In the genomic region with DNA sequence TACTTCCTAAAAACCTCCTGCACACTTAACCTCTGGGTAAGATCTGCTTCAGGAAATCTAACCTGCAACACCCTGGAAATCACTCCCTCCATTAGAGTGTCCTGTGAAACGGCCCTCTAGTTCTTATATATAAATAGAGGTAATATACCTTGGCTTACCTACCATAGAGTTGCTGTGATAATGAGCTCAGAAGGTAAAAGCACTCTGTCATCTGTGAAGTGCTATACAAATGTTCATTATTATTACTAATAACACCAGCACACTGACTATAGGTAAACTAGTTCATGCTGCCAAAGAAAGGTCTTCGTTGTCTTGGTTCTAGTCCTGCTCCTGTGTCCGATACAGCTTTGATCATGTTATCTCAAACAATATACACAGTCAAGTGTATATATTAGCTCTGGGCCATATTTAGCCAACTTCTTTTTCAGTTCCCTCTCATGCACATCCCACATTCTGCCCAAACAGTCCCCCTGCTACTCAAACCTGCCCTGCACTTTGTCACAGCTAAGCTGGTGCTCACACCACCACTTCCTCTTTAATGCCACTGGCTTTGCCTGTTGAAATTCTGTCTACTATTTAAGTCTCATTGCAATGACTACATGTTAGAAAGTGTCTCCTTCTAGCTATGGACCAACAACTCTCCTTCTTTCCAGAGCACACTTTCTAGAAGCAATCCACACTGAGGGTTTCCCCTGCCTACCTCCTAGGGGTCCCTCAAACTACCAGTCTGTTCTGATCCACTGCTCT, we compare ENCODE assay signal across 1 cellular context.
TF ChIP-seq lines count a peak whose summit lies in the region.

No MANE protein-coding gene starts in this region.

TF ChIP-seq in GM12878, 131 proteins besides CTCF, POLR2A, EP300 and RAD21 (continued from another document and continues in another):
- peak; percentile 75 to 89 for TF ChIP-seq IKZF2 (IDR thresholded peaks at IDR 0.05)
- TF ChIP-seq PAX8 (IDR thresholded peaks at IDR 0.05) = no peak
- TF ChIP-seq SRF (IDR thresholded peaks at IDR 0.05; ENCODE audit: low read depth in 2 of 2, low read length in 2 of 2) = peak in 1 of 2 experiments; percentile 52; a peak in 1 of 4 replicates
- no peak for TF ChIP-seq MXI1 (IDR thresholded peaks at IDR 0.05; ENCODE audit: low read depth, low read length)
- TF ChIP-seq, protein P1, sequence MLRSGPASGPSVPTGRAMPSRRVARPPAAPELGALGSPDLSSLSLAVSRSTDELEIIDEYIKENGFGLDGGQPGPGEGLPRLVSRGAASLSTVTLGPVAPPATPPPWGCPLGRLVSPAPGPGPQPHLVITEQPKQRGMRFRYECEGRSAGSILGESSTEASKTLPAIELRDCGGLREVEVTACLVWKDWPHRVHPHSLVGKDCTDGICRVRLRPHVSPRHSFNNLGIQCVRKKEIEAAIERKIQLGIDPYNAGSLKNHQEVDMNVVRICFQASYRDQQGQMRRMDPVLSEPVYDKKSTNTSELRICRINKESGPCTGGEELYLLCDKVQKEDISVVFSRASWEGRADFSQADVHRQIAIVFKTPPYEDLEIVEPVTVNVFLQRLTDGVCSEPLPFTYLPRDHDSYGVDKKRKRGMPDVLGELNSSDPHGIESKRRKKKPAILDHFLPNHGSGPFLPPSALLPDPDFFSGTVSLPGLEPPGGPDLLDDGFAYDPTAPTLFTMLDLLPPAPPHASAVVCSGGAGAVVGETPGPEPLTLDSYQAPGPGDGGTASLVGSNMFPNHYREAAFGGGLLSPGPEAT (IDR thresholded peaks at IDR 0.05; ENCODE audit: low read depth) = peak; percentile 77; the same call in 1 of the 2 replicates
- no peak for TF ChIP-seq CEBPB (IDR thresholded peaks at IDR 0.05; ENCODE audit: borderline replicate concordance in 1 of 2, low read depth in 2 of 2, low read length in 2 of 2)
- no peak for TF ChIP-seq ATF3 (IDR thresholded peaks at IDR 0.05; ENCODE audit: borderline replicate concordance, extremely low read depth, low read depth, low read length)
- no peak for TF ChIP-seq SMAD5 (IDR thresholded peaks at IDR 0.05; ENCODE audit: low read depth)
- TF ChIP-seq NR2F1 (conservative IDR thresholded peaks at IDR 0.05) = peak; percentile 90
- peak; percentile 75 for TF ChIP-seq PAX5 (IDR thresholded peaks at IDR 0.05; ENCODE audit: borderline replicate concordance, low read depth, low read length)
- peak; percentile 69 for TF ChIP-seq SMARCA5 (IDR thresholded peaks at IDR 0.05)
- no peak for TF ChIP-seq SMC3 (IDR thresholded peaks at IDR 0.05; ENCODE audit: borderline replicate concordance, low read length)
- TF ChIP-seq PBX3 (IDR thresholded peaks at IDR 0.05; ENCODE audit: insufficient replicate concordance, low read depth, low read length) = peak; percentile 34
- TF ChIP-seq FOS (IDR thresholded peaks at IDR 0.05; ENCODE audit: borderline replicate concordance, extremely low read depth, insufficient read length) = no peak
- TF ChIP-seq WRNIP1 (IDR thresholded peaks at IDR 0.05; ENCODE audit: borderline replicate concordance, low read depth, low read length) = no peak
- no peak for TF ChIP-seq YY1 (IDR thresholded peaks at IDR 0.05; ENCODE audit: low read depth, low read length)
- TF ChIP-seq, protein P2, sequence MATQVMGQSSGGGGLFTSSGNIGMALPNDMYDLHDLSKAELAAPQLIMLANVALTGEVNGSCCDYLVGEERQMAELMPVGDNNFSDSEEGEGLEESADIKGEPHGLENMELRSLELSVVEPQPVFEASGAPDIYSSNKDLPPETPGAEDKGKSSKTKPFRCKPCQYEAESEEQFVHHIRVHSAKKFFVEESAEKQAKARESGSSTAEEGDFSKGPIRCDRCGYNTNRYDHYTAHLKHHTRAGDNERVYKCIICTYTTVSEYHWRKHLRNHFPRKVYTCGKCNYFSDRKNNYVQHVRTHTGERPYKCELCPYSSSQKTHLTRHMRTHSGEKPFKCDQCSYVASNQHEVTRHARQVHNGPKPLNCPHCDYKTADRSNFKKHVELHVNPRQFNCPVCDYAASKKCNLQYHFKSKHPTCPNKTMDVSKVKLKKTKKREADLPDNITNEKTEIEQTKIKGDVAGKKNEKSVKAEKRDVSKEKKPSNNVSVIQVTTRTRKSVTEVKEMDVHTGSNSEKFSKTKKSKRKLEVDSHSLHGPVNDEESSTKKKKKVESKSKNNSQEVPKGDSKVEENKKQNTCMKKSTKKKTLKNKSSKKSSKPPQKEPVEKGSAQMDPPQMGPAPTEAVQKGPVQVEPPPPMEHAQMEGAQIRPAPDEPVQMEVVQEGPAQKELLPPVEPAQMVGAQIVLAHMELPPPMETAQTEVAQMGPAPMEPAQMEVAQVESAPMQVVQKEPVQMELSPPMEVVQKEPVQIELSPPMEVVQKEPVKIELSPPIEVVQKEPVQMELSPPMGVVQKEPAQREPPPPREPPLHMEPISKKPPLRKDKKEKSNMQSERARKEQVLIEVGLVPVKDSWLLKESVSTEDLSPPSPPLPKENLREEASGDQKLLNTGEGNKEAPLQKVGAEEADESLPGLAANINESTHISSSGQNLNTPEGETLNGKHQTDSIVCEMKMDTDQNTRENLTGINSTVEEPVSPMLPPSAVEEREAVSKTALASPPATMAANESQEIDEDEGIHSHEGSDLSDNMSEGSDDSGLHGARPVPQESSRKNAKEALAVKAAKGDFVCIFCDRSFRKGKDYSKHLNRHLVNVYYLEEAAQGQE (IDR thresholded peaks at IDR 0.05; ENCODE audit: low read depth, low read length) = no peak
- no peak for TF ChIP-seq SIN3A (IDR thresholded peaks at IDR 0.05; ENCODE audit: low read depth, low read length)
- TF ChIP-seq NR2C2 (IDR thresholded peaks at IDR 0.05; ENCODE audit: borderline replicate concordance, control insufficient read depth, insufficient read length, low read depth) = no peak
- TF ChIP-seq, protein P3, sequence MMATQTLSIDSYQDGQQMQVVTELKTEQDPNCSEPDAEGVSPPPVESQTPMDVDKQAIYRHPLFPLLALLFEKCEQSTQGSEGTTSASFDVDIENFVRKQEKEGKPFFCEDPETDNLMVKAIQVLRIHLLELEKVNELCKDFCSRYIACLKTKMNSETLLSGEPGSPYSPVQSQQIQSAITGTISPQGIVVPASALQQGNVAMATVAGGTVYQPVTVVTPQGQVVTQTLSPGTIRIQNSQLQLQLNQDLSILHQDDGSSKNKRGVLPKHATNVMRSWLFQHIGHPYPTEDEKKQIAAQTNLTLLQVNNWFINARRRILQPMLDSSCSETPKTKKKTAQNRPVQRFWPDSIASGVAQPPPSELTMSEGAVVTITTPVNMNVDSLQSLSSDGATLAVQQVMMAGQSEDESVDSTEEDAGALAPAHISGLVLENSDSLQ (IDR thresholded peaks at IDR 0.05) = peak; percentile 90
- TF ChIP-seq STAT1 (conservative IDR thresholded peaks at IDR 0.05) = peak; percentile 76; the same call in 1 of the 2 replicates
- no peak for TF ChIP-seq RBBP5 (conservative IDR thresholded peaks at IDR 0.05)
- no peak for TF ChIP-seq ZBTB33 (IDR thresholded peaks at IDR 0.05)
- TF ChIP-seq ZNF622 (IDR thresholded peaks at IDR 0.05) = no peak
- TF ChIP-seq RELA (IDR thresholded peaks at IDR 0.05; ENCODE audit: borderline replicate concordance, partially characterized antibody) = peak; percentile 57
- no peak for TF ChIP-seq TBL1XR1 (IDR thresholded peaks at IDR 0.05; ENCODE audit: low read depth, low read length)
- 0 out of 2 replicates have a peak, but pooled peaks have one; percentile 43 for TF ChIP-seq LARP7 (IDR thresholded peaks at IDR 0.05)
- TF ChIP-seq RB1 (IDR thresholded peaks at IDR 0.05; ENCODE audit: borderline replicate concordance) = no peak
- TF ChIP-seq, protein P4, sequence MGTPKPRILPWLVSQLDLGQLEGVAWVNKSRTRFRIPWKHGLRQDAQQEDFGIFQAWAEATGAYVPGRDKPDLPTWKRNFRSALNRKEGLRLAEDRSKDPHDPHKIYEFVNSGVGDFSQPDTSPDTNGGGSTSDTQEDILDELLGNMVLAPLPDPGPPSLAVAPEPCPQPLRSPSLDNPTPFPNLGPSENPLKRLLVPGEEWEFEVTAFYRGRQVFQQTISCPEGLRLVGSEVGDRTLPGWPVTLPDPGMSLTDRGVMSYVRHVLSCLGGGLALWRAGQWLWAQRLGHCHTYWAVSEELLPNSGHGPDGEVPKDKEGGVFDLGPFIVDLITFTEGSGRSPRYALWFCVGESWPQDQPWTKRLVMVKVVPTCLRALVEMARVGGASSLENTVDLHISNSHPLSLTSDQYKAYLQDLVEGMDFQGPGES (IDR thresholded peaks at IDR 0.05) = no peak
- no peak for TF ChIP-seq CBX5 (IDR thresholded peaks at IDR 0.05; ENCODE audit: low read depth)
- TF ChIP-seq NBN (IDR thresholded peaks at IDR 0.05) = peak; percentile 78; the same call in 1 of the 2 replicates
- TF ChIP-seq, protein P5, sequence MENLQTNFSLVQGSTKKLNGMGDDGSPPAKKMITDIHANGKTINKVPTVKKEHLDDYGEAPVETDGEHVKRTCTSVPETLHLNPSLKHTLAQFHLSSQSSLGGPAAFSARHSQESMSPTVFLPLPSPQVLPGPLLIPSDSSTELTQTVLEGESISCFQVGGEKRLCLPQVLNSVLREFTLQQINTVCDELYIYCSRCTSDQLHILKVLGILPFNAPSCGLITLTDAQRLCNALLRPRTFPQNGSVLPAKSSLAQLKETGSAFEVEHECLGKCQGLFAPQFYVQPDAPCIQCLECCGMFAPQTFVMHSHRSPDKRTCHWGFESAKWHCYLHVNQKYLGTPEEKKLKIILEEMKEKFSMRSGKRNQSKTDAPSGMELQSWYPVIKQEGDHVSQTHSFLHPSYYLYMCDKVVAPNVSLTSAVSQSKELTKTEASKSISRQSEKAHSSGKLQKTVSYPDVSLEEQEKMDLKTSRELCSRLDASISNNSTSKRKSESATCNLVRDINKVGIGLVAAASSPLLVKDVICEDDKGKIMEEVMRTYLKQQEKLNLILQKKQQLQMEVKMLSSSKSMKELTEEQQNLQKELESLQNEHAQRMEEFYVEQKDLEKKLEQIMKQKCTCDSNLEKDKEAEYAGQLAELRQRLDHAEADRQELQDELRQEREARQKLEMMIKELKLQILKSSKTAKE (IDR thresholded peaks at IDR 0.05; ENCODE audit: low read depth, poor library complexity, severe bottlenecking) = peak; percentile 69
- peak; percentile 97 for TF ChIP-seq DPF2 (IDR thresholded peaks at IDR 0.05)
- TF ChIP-seq, protein P6, sequence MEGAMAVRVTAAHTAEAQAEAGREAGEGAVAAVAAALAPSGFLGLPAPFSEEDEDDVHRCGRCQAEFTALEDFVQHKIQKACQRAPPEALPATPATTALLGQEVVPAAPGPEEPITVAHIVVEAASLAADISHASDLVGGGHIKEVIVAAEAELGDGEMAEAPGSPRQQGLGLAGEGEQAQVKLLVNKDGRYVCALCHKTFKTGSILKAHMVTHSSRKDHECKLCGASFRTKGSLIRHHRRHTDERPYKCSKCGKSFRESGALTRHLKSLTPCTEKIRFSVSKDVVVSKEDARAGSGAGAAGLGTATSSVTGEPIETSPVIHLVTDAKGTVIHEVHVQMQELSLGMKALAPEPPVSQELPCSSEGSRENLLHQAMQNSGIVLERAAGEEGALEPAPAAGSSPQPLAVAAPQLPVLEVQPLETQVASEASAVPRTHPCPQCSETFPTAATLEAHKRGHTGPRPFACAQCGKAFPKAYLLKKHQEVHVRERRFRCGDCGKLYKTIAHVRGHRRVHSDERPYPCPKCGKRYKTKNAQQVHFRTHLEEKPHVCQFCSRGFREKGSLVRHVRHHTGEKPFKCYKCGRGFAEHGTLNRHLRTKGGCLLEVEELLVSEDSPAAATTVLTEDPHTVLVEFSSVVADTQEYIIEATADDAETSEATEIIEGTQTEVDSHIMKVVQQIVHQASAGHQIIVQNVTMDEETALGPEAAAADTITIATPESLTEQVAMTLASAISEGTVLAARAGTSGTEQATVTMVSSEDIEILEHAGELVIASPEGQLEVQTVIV (IDR thresholded peaks at IDR 0.05; ENCODE audit: borderline replicate concordance, partially characterized antibody) = no peak
- peak; percentile 82 for TF ChIP-seq BCL3 (IDR thresholded peaks at IDR 0.05; ENCODE audit: borderline replicate concordance, insufficient read depth, low read depth, low read length, poor library complexity, severe bottlenecking)
- no peak for TF ChIP-seq FOXK2 (IDR thresholded peaks at IDR 0.05)
- TF ChIP-seq SUPT20H (IDR thresholded peaks at IDR 0.05; ENCODE audit: borderline replicate concordance, control insufficient read depth, low read depth, low read length) = no peak
- TF ChIP-seq BACH1 (IDR thresholded peaks at IDR 0.05; ENCODE audit: borderline replicate concordance) = peak; percentile 92; the same call in 1 of the 2 replicates
- no peak; the same call in 1 of the 2 replicates for TF ChIP-seq GABPA (IDR thresholded peaks at IDR 0.05; ENCODE audit: low read depth)
- no peak for TF ChIP-seq HDAC6 (IDR thresholded peaks at IDR 0.05; ENCODE audit: unreplicated experiment)
- peak; percentile 46; the same call in 1 of the 2 replicates for TF ChIP-seq CREB1 (IDR thresholded peaks at IDR 0.05; ENCODE audit: low read depth)
- no peak for TF ChIP-seq NFYA (IDR thresholded peaks at IDR 0.05; ENCODE audit: borderline replicate concordance, low read depth, low read length)
